In the genomic region with DNA sequence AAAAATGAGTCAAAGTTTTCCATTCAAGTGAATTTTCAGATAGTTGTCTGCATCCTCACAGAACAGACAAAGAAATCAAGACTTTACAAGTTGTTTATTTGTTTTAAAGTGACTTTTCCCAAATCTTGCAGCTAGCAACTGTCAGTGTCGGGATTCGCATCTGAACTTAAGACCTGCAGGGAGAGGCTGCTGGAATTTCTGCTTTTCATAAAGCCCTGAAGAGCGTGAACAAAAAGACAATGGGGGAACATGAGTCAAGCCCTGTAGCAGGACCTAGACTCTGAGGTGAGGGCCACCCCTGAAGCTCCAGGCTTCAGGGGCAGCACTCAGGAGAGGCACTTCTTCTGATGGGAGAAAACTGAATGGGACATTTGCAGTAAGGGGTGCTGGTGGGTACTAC, we compare ENCODE assay signal across 31 cellular contexts.
"Had no signal": no experiment of that assay in that cellular context is flagged by ENCODE, and none has a peak within 500 bp of the region (broad histone marks: within the 10 kb centered on the region; RNA-seq: fewer than 3 reads in every experiment).

No MANE protein-coding gene starts in this region.

- H3K36me3 Mint-ChIP-seq: naive thymus-derived CD4-positive, alpha-beta T cell; natural killer cell; neural progenitor cell; stimulated activated memory B cell treated with anti-CD40 and anti-IgM and Interleukin-4, amounts not matched to agents 10 μg/mL and 1 μg/mL and 100 μg/mL, for 72 hours; type B pancreatic cell had no signal

- H3K9me3 Mint-ChIP-seq: natural killer cell, type B pancreatic cell had no signal

- H3K27ac ChIP-seq: neural progenitor cell, neutrophil, pancreas, psoas muscle, right lobe of liver, sigmoid colon, spleen, suprapubic skin, testis, tibial artery, transverse colon, upper lobe of right lung, uterus had no signal

- H3K36me3 ChIP-seq: neural progenitor cell, neutrophil, pancreas, right lobe of liver, sigmoid colon, spleen, suprapubic skin, tibial artery, transverse colon, upper lobe of right lung, uterus had no signal

- H2AFZ ChIP-seq: neural progenitor cell had no signal

- H3K27me3 ChIP-seq: neural progenitor cell, neutrophil, pancreas, right lobe of liver, sigmoid colon, spleen, suprapubic skin, testis, tibial artery, transverse colon, upper lobe of right lung, uterus had no signal

- H3K9me3 ChIP-seq: neutrophil, pancreas, psoas muscle, right lobe of liver, sigmoid colon, suprapubic skin, testis, tibial artery, transverse colon, upper lobe of right lung, uterus had no signal

- H3K4me3 ChIP-seq: neural progenitor cell, pancreas, psoas muscle, right lobe of liver, sigmoid colon, spleen, suprapubic skin, testis, tibial artery, transverse colon, upper lobe of right lung, uterus had no signal

- H3K4me1 Mint-ChIP-seq: naive thymus-derived CD4-positive, alpha-beta T cell; stimulated activated memory B cell treated with anti-CD40 and anti-IgM and Interleukin-4, amounts not matched to agents 10 μg/mL and 1 μg/mL and 100 μg/mL, for 72 hours; stimulated activated naive CD8-positive, alpha-beta T cell treated with anti-CD3 and anti-CD28 coated beads, Interleukin-15, amount 100 ng/mL, for 72 hours had no signal

- H3K4me3 Mint-ChIP-seq: naive thymus-derived CD4-positive, alpha-beta T cell; natural killer cell; nephron; neural progenitor cell; stimulated activated memory B cell treated with anti-CD40 and anti-IgM and Interleukin-4, amounts not matched to agents 10 μg/mL and 1 μg/mL and 100 μg/mL, for 72 hours; stimulated activated naive CD8-positive, alpha-beta T cell treated with anti-CD3 and anti-CD28 coated beads, Interleukin-15, amount 100 ng/mL, for 72 hours; type B pancreatic cell had no signal

- H3K9ac ChIP-seq: neural progenitor cell had no signal

- DNase-seq: naive thymus-derived CD4-positive, alpha-beta T cell; natural killer cell; nucleus accumbens; pancreas; psoas muscle; right cardiac atrium; right lobe of liver; sigmoid colon; small intestine; spleen; stimulated activated CD4-positive, alpha-beta T cell treated with anti-CD3 and anti-CD28 coated beads, Interleukin-12 subunit alpha, Interleukin-12 subunit beta, amount 100 ng/mL, for 4 hours; stimulated activated CD4-positive, alpha-beta T cell treated with anti-CD3 and anti-CD28 coated beads, Interleukin-1b, Interleukin-23, amount 100 ng/mL, for 48 hours; stimulated activated CD4-positive, alpha-beta T cell treated with anti-CD3 and anti-CD28 coated beads, Interleukin-4, amount 100 ng/mL, for 1 hour; stimulated activated CD4-positive, alpha-beta T cell treated with anti-CD3 and anti-CD28 coated beads, Interleukin-4, amount 100 ng/mL, for 4 hours; stimulated activated CD8-positive, alpha-beta memory T cell treated with anti-CD3 and anti-CD28 coated beads, Interleukin-4, amount 100 ng/mL, for 48 hours; stimulated activated naive CD4-positive, alpha-beta T cell; stimulated activated naive CD8-positive, alpha-beta T cell treated with anti-CD3 and anti-CD28 coated beads, Interleukin-15, amount 100 ng/mL, for 72 hours; stimulated activated naive CD8-positive, alpha-beta T cell treated with anti-CD3 and anti-CD28 coated beads, Interleukin-15, Interleukin-2, amounts not matched to agents 100 U/mL and 50 U/mL, for 24 hours; substantia nigra; testis; tibial artery; transverse colon; upper lobe of right lung; uterus had no signal

- H3K4me2 ChIP-seq: neural progenitor cell had no signal

- H3K27ac Mint-ChIP-seq: naive thymus-derived CD4-positive, alpha-beta T cell; natural killer cell; nephron; neural progenitor cell; progenitor cell of endocrine pancreas; stimulated activated memory B cell treated with anti-CD40 and anti-IgM and Interleukin-4, amounts not matched to agents 10 μg/mL and 1 μg/mL and 100 μg/mL, for 72 hours; stimulated activated naive CD8-positive, alpha-beta T cell treated with anti-CD3 and anti-CD28 coated beads, Interleukin-15, amount 100 ng/mL, for 72 hours; type B pancreatic cell had no signal

- H3K4me1 ChIP-seq: pancreas, psoas muscle, sigmoid colon, spleen, suprapubic skin, testis, transverse colon, upper lobe of right lung, uterus had no signal

- ATAC-seq: naive thymus-derived CD4-positive, alpha-beta T cell; natural killer cell; pancreas; psoas muscle; right cardiac atrium; stimulated activated memory B cell treated with anti-CD40 and anti-IgM and Interleukin-4, amounts not matched to agents 10 μg/mL and 1 μg/mL and 100 μg/mL, for 72 hours; stimulated activated naive CD8-positive, alpha-beta T cell treated with anti-CD3 and anti-CD28 coated beads, Interleukin-15, amount 100 ng/mL, for 72 hours; stimulated activated naive CD8-positive, alpha-beta T cell treated with anti-CD3 and anti-CD28 coated beads, Interleukin-15, Interleukin-2, amounts not matched to agents 100 U/mL and 50 U/mL, for 24 hours; upper lobe of right lung had no signal

- H3K27me3 Mint-ChIP-seq: stimulated activated memory B cell treated with anti-CD40 and anti-IgM and Interleukin-4, amounts not matched to agents 10 μg/mL and 1 μg/mL and 100 μg/mL, for 72 hours; stimulated activated naive CD8-positive, alpha-beta T cell treated with anti-CD3 and anti-CD28 coated beads, Interleukin-15, amount 100 ng/mL, for 72 hours had no signal
